19 cellular contexts compared by ENCODE assay signal in the genomic region with DNA sequence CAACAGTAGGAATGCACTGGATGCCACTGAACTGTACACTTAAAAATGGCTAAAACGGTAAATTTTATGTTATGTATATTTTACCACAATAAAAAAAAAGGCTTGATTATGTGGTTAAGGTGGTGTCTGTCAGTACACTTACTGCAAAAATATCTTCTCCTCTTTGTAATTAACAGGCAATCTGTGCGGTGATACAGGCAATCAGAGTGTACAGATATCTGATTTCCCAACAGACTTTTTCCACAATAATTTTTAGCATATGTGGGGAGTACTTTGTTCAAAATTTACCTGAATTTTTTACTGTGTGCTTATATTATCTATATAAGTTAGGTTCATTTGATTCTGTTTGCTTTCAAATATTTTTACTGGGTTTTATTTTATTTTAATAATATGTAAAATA.
"Had no signal": no experiment of that assay in that cellular context is flagged by ENCODE, and none has a peak within 500 bp of the region (broad histone marks: within the 10 kb centered on the region; RNA-seq: fewer than 3 reads in every experiment).

No MANE protein-coding gene starts in this region.

- DNase-seq: cortex of kidney; foreskin fibroblast; gastrocnemius medialis; head of caudate nucleus; left ventricle myocardium superior; lower lobe of right lung; nucleus accumbens; sigmoid colon; spleen; stimulated activated CD4-positive, alpha-beta T cell treated with anti-CD3 and anti-CD28 coated beads, Interleukin-4, amount 100 ng/mL, for 4 hours; stimulated activated naive CD4-positive, alpha-beta T cell; stimulated activated naive CD8-positive, alpha-beta T cell treated with anti-CD3 and anti-CD28 coated beads, Interleukin-15, amount 100 ng/mL, for 72 hours; transverse colon; upper lobe of right lung; uterus had no signal

- ATAC-seq: gastrocnemius medialis; left ventricle myocardium superior; lower lobe of right lung; stimulated activated naive CD8-positive, alpha-beta T cell treated with anti-CD3 and anti-CD28 coated beads, Interleukin-15, amount 100 ng/mL, for 72 hours; upper lobe of right lung had no signal

- H3K4me3 Mint-ChIP-seq: nephron; stimulated activated naive CD8-positive, alpha-beta T cell treated with anti-CD3 and anti-CD28 coated beads, Interleukin-15, amount 100 ng/mL, for 72 hours had no signal

- H3K9me3 ChIP-seq: gastrocnemius medialis, lower lobe of right lung, prostate gland, right atrium auricular region, sigmoid colon, spleen, suprapubic skin, transverse colon, upper lobe of right lung, uterus had no signal

- H3K27me3 Mint-ChIP-seq: stimulated activated naive CD8-positive, alpha-beta T cell treated with anti-CD3 and anti-CD28 coated beads, Interleukin-15, amount 100 ng/mL, for 72 hours had no signal

- H3K9me3 Mint-ChIP-seq: nephron; stimulated activated naive CD8-positive, alpha-beta T cell treated with anti-CD3 and anti-CD28 coated beads, Interleukin-15, amount 100 ng/mL, for 72 hours had no signal
